ENCODE assay signal across 8 cellular contexts in the genomic region with DNA sequence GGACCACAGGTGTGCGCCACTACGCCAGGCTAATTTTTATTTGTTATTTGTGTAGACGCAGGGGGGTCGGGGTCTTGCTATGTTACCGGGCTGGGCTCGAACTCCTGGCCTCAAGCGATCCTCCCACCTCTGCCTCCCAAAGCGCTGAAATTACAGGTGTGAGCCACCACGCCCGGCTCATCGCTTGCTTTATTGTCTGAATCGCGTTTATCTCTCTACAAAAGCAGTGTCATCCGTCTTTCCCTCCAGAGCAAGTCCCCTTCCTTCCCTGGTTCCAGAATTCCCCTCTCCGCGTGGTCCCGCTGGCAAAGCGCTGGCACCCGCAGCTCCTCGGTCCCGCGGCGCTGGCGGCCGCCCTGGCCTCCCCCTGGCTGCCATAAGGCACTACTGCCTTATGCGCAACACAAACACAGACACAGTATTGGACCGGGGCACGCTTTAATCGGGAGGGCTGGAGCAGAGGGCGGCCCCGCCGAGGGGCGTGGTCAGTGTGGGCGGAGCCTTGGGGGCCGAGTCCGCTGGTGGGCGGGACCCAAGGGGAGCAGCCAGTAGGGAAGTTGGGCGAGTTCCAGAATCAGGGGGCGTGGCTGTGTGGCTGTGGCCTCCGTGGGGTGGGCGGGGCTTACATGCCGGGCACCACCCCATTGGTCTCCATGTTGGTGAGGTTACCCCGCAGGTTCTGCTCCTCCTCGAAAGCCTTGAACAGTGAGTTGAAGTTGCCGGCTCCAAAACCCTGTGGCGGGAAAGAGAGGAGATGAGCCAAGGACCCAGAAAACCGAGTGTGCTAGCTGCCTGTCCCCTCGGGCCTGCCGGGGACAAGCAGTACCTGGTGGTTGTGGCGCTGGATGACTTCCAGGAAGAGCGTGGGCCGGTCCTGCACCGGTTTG. TPM values are rescaled to one million over a fixed set of nuclear protein-coding genes. Genes with fewer than 3 reads are reported as not detected.
DNase-seq lines count a peak whose midpoint lies in the region; ATAC-seq and TF ChIP-seq lines count a peak whose summit lies in the region.

No MANE protein-coding gene starts in this region.

- H3K4me1 ChIP-seq in thymus (ENCODE audit: control insufficient read depth, insufficient read depth, low read length): peaks cover 6% of the 10 kb centered on the region

- no peaks in the 10 kb centered on the region for H3K9me3 Mint-ChIP-seq in activated naive CD4-positive, alpha-beta T cell treated with anti-CD3 and anti-CD28 coated beads, Interleukin-2, amount 50 U/mL, for 72 hours
- H3K9me3 Mint-ChIP-seq in glutamatergic neuron (ENCODE audit: unreplicated experiment) (peaks cover 4% of the 10 kb centered on the region), osteocyte (ENCODE audit: unreplicated experiment) (no peaks in the 10 kb centered on the region)

- H3K4me1 Mint-ChIP-seq in glutamatergic neuron (ENCODE audit: low read depth, unreplicated experiment) (no peaks in the 10 kb centered on the region), osteocyte (ENCODE audit: unreplicated experiment) (peaks cover 10% of the 10 kb centered on the region)

- H3K27ac Mint-ChIP-seq in activated naive CD4-positive, alpha-beta T cell treated with anti-CD3 and anti-CD28 coated beads, Interleukin-2, amount 50 U/mL, for 72 hours: peak overlapping the region; percentile 93 to 95
- H3K27ac Mint-ChIP-seq in glutamatergic neuron (ENCODE audit: unreplicated experiment) (peak overlapping the region; percentile 76), osteocyte (ENCODE audit: unreplicated experiment) (peak overlapping the region; percentile 85)

- H3K36me3 ChIP-seq in SK-N-MC (ENCODE audit: insufficient read depth, low read length) (no peaks in the 10 kb centered on the region), thymus (ENCODE audit: control insufficient read depth, insufficient read depth) (no peaks in the 10 kb centered on the region)

- POLR2A ChIA-PET in HEK293T (lab: Yijun Ruan, JAX): interaction anchor here (1.1 to 1.5 kb wide), 4 partner anchors 23 to 260 kb away, joined by 3 to 6 read pairs (median 4); no protein-coding TSS in a partner anchor

- H3K36me3 Mint-ChIP-seq in activated naive CD4-positive, alpha-beta T cell treated with anti-CD3 and anti-CD28 coated beads, Interleukin-2, amount 50 U/mL, for 72 hours: no peaks in the 10 kb centered on the region
- H3K36me3 Mint-ChIP-seq in glutamatergic neuron (ENCODE audit: unreplicated experiment): no peaks in the 10 kb centered on the region
- H3K36me3 Mint-ChIP-seq in osteocyte (ENCODE audit: unreplicated experiment): no peaks in the 10 kb centered on the region

- H3K4me3 Mint-ChIP-seq in glutamatergic neuron (ENCODE audit: unreplicated experiment): peak overlapping the region; percentile 89
- H3K4me3 Mint-ChIP-seq in osteocyte (ENCODE audit: unreplicated experiment): peak overlapping the region; percentile 93

- ATAC-seq in activated naive CD4-positive, alpha-beta T cell treated with anti-CD3 and anti-CD28 coated beads, Interleukin-2, amount 50 U/mL, for 72 hours: peak; percentile 94 to 97

- peak; percentile 80 for DNase-seq in GM04503 (ENCODE audit: low read depth)
- peak; percentile 99 for DNase-seq in HEK293T (ENCODE audit: extremely low spot score)
- DNase-seq in MV-4-11 (lab: John Stamatoyannopoulos, UW): peak; percentile 98
- DNase-seq in SK-N-MC (ENCODE audit: low read depth, low spot score): peak; percentile 92
- peak; percentile 98 to 100 for DNase-seq in activated naive CD4-positive, alpha-beta T cell treated with anti-CD3 and anti-CD28 coated beads, Interleukin-2, amount 50 U/mL, for 72 hours (ENCODE audit: low spot score in 2 of 2)
- peak; percentile 99 for DNase-seq in glutamatergic neuron
- DNase-seq in osteocyte (ENCODE audit: extremely low spot score, unreplicated experiment): peak; percentile 100

- H3K9me3 ChIP-seq in SK-N-MC (ENCODE audit: low read depth, low read length): no peaks in the 10 kb centered on the region
- no peaks in the 10 kb centered on the region for H3K9me3 ChIP-seq in thymus (ENCODE audit: control insufficient read depth)

- WGBS in thymus: 14% methylated on average over 53 of the region's 53 CpGs

- H3K27me3 Mint-ChIP-seq in glutamatergic neuron (ENCODE audit: unreplicated experiment) (no peaks in the 10 kb centered on the region), osteocyte (ENCODE audit: unreplicated experiment) (no peaks in the 10 kb centered on the region)

- H3K27ac ChIP-seq in SK-N-MC (no peak overlapping the region), thymus (ENCODE audit: low read depth) (peak overlapping the region; percentile 66)

- peak overlapping the region; percentile 77 for H3K9ac ChIP-seq in SK-N-MC (ENCODE audit: insufficient read length)

- CTCF ChIA-PET in HEK293T (lab: Yijun Ruan, JAX): interaction anchor here (0.6 to 2.3 kb wide), 2 partner anchors 45 to 293 kb away, joined by 4 to 6 read pairs; no protein-coding TSS in a partner anchor

- TF ChIP-seq CTCF in glutamatergic neuron (IDR thresholded peaks at IDR 0.05; ENCODE audit: partially characterized antibody, unreplicated experiment): peak; percentile 22
- peak; percentile 56 for TF ChIP-seq CTCF in osteocyte (IDR thresholded peaks at IDR 0.05)

- no peaks in the 10 kb centered on the region for H3K27me3 ChIP-seq in thymus (ENCODE audit: control insufficient read depth, insufficient read depth)

- peak overlapping the region; percentile 82 for H3K4me3 ChIP-seq in SK-N-MC
- peak overlapping the region; percentile 53 for H3K4me3 ChIP-seq in thymus (ENCODE audit: low read length)

TF ChIP-seq in HEK293T, 16 proteins besides CTCF, POLR2A, EP300 and RAD21:
- no peak for TF ChIP-seq PKNOX1 (IDR thresholded peaks at IDR 0.05)
- no peak for TF ChIP-seq FOXA1 (IDR thresholded peaks at IDR 0.05)
- TF ChIP-seq ELF4 (IDR thresholded peaks at IDR 0.05): no peak; the same call in 1 of the 2 replicates
- TF ChIP-seq LEF1 (IDR thresholded peaks at IDR 0.05; ENCODE audit: borderline replicate concordance): no peak
- TF ChIP-seq NFRKB (IDR thresholded peaks at IDR 0.05): no peak
- no peak for TF ChIP-seq CTBP1 (IDR thresholded peaks at IDR 0.05; ENCODE audit: borderline replicate concordance)
- TF ChIP-seq FOXK2 (IDR thresholded peaks at IDR 0.05): no peak
- TF ChIP-seq ZNF384 (IDR thresholded peaks at IDR 0.05): no peak
- TF ChIP-seq BHLHE40 (IDR thresholded peaks at IDR 0.05; ENCODE audit: borderline replicate concordance): no peak
- 0 out of 2 replicates have a peak, but pooled peaks have one; percentile 89 for TF ChIP-seq HDGF (IDR thresholded peaks at IDR 0.05; ENCODE audit: borderline replicate concordance)
- TF ChIP-seq SP1 (IDR thresholded peaks at IDR 0.05): no peak
- TF ChIP-seq SUZ12 (IDR thresholded peaks at IDR 0.05): no peak
- peak; percentile 69; the same call in 1 of the 2 replicates for TF ChIP-seq L3MBTL2 (conservative IDR thresholded peaks at IDR 0.05)
- TF ChIP-seq TARDBP (IDR thresholded peaks at IDR 0.05): no peak
- TF ChIP-seq ARNT (IDR thresholded peaks at IDR 0.05): no peak
- TF ChIP-seq FOXM1 (IDR thresholded peaks at IDR 0.05; ENCODE audit: borderline replicate concordance): no peak

RNA-seq across cellular contexts. Expression of gene HPD, which starts 19.3 kb away (rescaled TPM):
- under 1 TPM in 1 of 2 donors, not detected in 1; 0.16 TPM for total RNA-seq in activated naive CD4-positive, alpha-beta T cell treated with anti-CD3 and anti-CD28 coated beads, Interleukin-2, amount 50 U/mL, for 72 hours
- not detected for total RNA-seq in glutamatergic neuron (ENCODE audit: unreplicated experiment)
- total RNA-seq in osteocyte: not detected in 2 replicates
- 0.87 TPM for polyA plus RNA-seq in thymus

RNA-seq across cellular contexts. Expression of gene SETD1B, which starts 35.5 kb away (rescaled TPM):
- 10 to 100 TPM; 13.8 to 16.7 TPM for total RNA-seq in activated naive CD4-positive, alpha-beta T cell treated with anti-CD3 and anti-CD28 coated beads, Interleukin-2, amount 50 U/mL, for 72 hours
- 35.0 TPM for total RNA-seq in glutamatergic neuron (ENCODE audit: unreplicated experiment)
- total RNA-seq in osteocyte: 21.0 and 21.8 TPM in 2 replicates
- 11.8 TPM for polyA plus RNA-seq in thymus

RNA-seq across cellular contexts. Expression of gene RHOF, which starts 45.9 kb away (rescaled TPM):
- 10 to 100 TPM; 95.3 to 96.2 TPM for total RNA-seq in activated naive CD4-positive, alpha-beta T cell treated with anti-CD3 and anti-CD28 coated beads, Interleukin-2, amount 50 U/mL, for 72 hours
- total RNA-seq in glutamatergic neuron (ENCODE audit: unreplicated experiment) (31.1 TPM), osteocyte (11.3 and 11.9 TPM in 2 replicates)
- polyA plus RNA-seq in thymus: 12.9 TPM

RNA-seq across cellular contexts. Expression of gene PSMD9, which starts 49.2 kb away (rescaled TPM):
- 10 to 100 TPM; 65.0 to 66.0 TPM for total RNA-seq in activated naive CD4-positive, alpha-beta T cell treated with anti-CD3 and anti-CD28 coated beads, Interleukin-2, amount 50 U/mL, for 72 hours
- 53.2 TPM for total RNA-seq in glutamatergic neuron (ENCODE audit: unreplicated experiment)
- total RNA-seq in osteocyte: 58.0 and 63.5 TPM in 2 replicates
- 51.6 TPM for polyA plus RNA-seq in thymus
